11 cellular contexts compared by ENCODE assay signal in the genomic region with DNA sequence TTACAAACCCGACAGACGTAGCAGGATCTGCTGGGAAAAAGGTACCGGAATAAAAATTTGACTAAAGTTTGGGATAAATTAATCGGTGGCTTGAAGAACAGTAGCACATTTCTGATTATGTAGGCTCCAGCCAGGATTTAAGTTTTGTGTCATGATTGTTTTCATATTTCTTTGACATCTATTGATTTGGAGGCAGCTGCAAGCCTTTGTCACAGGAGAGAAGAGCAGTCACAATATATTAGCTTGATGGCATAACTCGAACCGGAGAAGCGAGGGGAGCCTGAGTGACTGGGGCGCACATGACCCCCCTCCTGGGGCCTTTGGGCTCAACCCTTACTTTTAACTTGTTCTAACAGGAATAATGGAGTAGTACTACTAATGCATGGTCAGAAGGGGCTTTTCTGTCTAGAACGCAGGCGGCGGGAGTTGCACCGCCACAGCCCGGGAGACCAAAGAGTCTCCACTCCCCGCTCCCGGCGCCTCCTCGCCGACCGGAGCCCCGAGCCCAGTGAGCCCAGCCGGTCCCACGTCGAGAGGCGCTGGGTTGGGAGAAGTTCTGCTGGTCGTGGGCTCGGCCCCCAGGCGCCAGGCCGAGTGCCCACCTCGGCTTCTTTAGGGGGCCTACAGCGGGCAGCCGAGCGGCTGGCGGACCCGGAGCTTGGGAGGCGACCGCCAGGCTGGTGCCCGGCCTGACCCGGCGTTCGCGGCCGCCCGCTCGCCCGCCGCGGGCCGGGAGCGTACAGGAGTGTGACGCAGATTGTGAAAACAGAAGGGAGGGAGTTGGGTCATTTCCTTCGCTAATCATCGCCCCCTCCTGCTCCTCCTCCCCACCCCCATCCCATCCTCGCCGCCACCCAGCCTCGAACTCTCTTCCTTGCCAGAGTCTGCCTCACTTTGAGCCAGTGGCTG. TPM values are rescaled to one million over a fixed set of nuclear protein-coding genes. Genes with fewer than 3 reads are reported as not detected.
A peak's percentile ranks its signal among the peaks of the same experiment; 100 is the strongest.
DNase-seq lines count a peak whose midpoint lies in the region; ATAC-seq and TF ChIP-seq lines count a peak whose summit lies in the region.
"Had no signal": no experiment of that assay in that cellular context is flagged by ENCODE, and none has a peak within 500 bp of the region (broad histone marks: within the 10 kb centered on the region; RNA-seq: fewer than 3 reads in every experiment).

No MANE protein-coding gene starts in this region.

- no peaks in the 10 kb centered on the region for H3K36me3 Mint-ChIP-seq in activated naive CD8-positive, alpha-beta T cell treated with anti-CD3 and anti-CD28 coated beads for 36 hours

- H3K27me3 Mint-ChIP-seq in activated naive CD8-positive, alpha-beta T cell treated with anti-CD3 and anti-CD28 coated beads for 36 hours, result peaks cover 86% of the 10 kb centered on the region

- H3K4me3 Mint-ChIP-seq in activated naive CD8-positive, alpha-beta T cell treated with anti-CD3 and anti-CD28 coated beads for 36 hours, result peak overlapping the region; percentile 26

- H3K9ac ChIP-seq in iPS-18a (ENCODE audit: low read length), result no peak overlapping the region

- H3K9me3 ChIP-seq in A673 (ENCODE audit: low read depth, low read length, poor library complexity, severe bottlenecking), result no peaks in the 10 kb centered on the region
- H3K9me3 ChIP-seq in iPS-18a (ENCODE audit: control insufficient read depth, low read depth, low read length), result no peaks in the 10 kb centered on the region
- H3K9me3 ChIP-seq: testis had no signal

- H3K9me3 Mint-ChIP-seq in activated naive CD8-positive, alpha-beta T cell treated with anti-CD3 and anti-CD28 coated beads for 36 hours, result peaks cover 2% of the 10 kb centered on the region

- H3K27me3 ChIP-seq in A673 (replicated peaks; ENCODE audit: insufficient read depth, low read depth, low read length, poor library complexity) (peaks cover 100% of the 10 kb centered on the region), iPS-18a (ENCODE audit: control insufficient read depth, insufficient read depth, low read length) (peaks cover 88% of the 10 kb centered on the region)
- H3K27me3 ChIP-seq: testis had no signal

- peaks cover 25% of the 10 kb centered on the region for H3K4me1 Mint-ChIP-seq in activated naive CD8-positive, alpha-beta T cell treated with anti-CD3 and anti-CD28 coated beads for 36 hours

- TF ChIP-seq CTCF in A673 (conservative IDR thresholded peaks at IDR 0.05; ENCODE audit: low read depth, low read length), result no peak
- no peak for TF ChIP-seq CTCF in GM10248 (IDR thresholded peaks at IDR 0.05; ENCODE audit: control extremely low read depth, extremely low read depth, low read depth, missing control alignments)

- H3K27ac Mint-ChIP-seq in activated naive CD8-positive, alpha-beta T cell treated with anti-CD3 and anti-CD28 coated beads for 36 hours, result no peak overlapping the region

- ATAC-seq in GM18502 (IDR thresholded peaks at IDR 0.05; ENCODE audit: poor library complexity, unreplicated experiment), result no peak
- no peak for ATAC-seq in HG03139 (IDR thresholded peaks at IDR 0.05; ENCODE audit: unreplicated experiment)

- POLR2A ChIA-PET in A673 (lab: Charles Lee; ENCODE audit: low non-redundant PET), result no interaction called here
- POLR2A ChIA-PET in GM10248 (lab: Yijun Ruan, JAX), result no interaction called here

- no TSS peak for BruUV-seq in A673 (replicated peaks; lab: Mats Ljungman, UMichigan)

- CTCF ChIA-PET in A673 (lab: Charles Lee) (interaction anchor here (0.5 to 0.7 kb wide), 3 partner anchors 11 to 343 kb away, joined by 3 to 9 read pairs (median 3); no protein-coding TSS in a partner anchor), GM10248 (lab: Yijun Ruan, JAX) (no interaction called here)

- H3K4me3 ChIP-seq in A673 (ENCODE audit: low read depth, low read length, poor library complexity, severe bottlenecking) (peak overlapping the region; percentile 5), iPS-18a (ENCODE audit: low read length) (peak overlapping the region; percentile 32)

- no peak for DNase-seq in A673 (ENCODE audit: low spot score)
- DNase-seq in GM10248 (ENCODE audit: extremely low spot score), result peak; percentile 20
- DNase-seq in activated naive CD8-positive, alpha-beta T cell treated with anti-CD3 and anti-CD28 coated beads for 36 hours, result no peak
- DNase-seq in activated CD8-positive, alpha-beta memory T cell treated with anti-CD3 and anti-CD28 coated beads, Interleukin-2, amount 50 U/mL, for 4 hours, result no peak
- no peak for DNase-seq in H4 (ENCODE audit: low spot score)
- DNase-seq: nucleus accumbens; stimulated activated CD4-positive, alpha-beta T cell treated with anti-CD3 and anti-CD28 coated beads, Interleukin-4, amount 100 ng/mL, for 4 hours; testis had no signal

- H3K27ac ChIP-seq in A673 (ENCODE audit: low read depth, low read length, poor library complexity, severe bottlenecking) (no peak overlapping the region), iPS-18a (ENCODE audit: low read length) (no peak overlapping the region)
- H3K27ac ChIP-seq: testis had no signal

- H3K36me3 ChIP-seq in A673 (ENCODE audit: insufficient read depth, low read length, poor library complexity, severe bottlenecking), result no peaks in the 10 kb centered on the region
- no peaks in the 10 kb centered on the region for H3K36me3 ChIP-seq in iPS-18a (ENCODE audit: control insufficient read depth, low read depth, low read length)

- H3K4me1 ChIP-seq in A673 (ENCODE audit: insufficient read depth, low read length, poor library complexity, severe bottlenecking) (peaks cover 19% of the 10 kb centered on the region), iPS-18a (ENCODE audit: control insufficient read depth, low read depth, low read length) (peaks cover 45% of the 10 kb centered on the region)
- H3K4me1 ChIP-seq: testis had no signal

- intact Hi-C loops in A673 (cut with micrococcal nuclease; ENCODE audit: unreplicated experiment), result no loop called here

RNA-seq across cellular contexts. Expression of gene PAX6, which starts 15.7 kb away (rescaled TPM):
- total RNA-seq in A673 (2021), result 22.4 and 33.9 TPM in 2 replicates
- total RNA-seq in activated naive CD8-positive, alpha-beta T cell treated with anti-CD3 and anti-CD28 coated beads for 36 hours, result not detected
- 0.06 and 0.21 TPM in 2 replicates for total RNA-seq in H4 (2014; rRNA removed; shearing (Covaris generic))

Comparison
In these comparisons a context has a peak if more than half of its experiments do, and no peak if none do; other contexts are left out.
1. RNA of gene PAX6, which starts 15.7 kb away (total RNA-seq): 22.4 to 33.9 TPM in A673; 0.06 to 0.21 TPM in H4 and not detected in activated naive CD8-positive, alpha-beta T cell treated with anti-CD3 and anti-CD28 coated beads for 36 hours; every median in the first group is over 10 times any median in the second.